ENCODE assay signal across 8 cellular contexts in genomic region chr22:31947296-31947695, GRCh38. TPM values are rescaled to one million over a fixed set of nuclear protein-coding genes. Genes with fewer than 3 reads are reported as not detected.
DNase-seq lines count a peak whose midpoint lies in the region; ATAC-seq and TF ChIP-seq lines count a peak whose summit lies in the region.

No MANE protein-coding gene starts in this region.

- H3K9me2 ChIP-seq in PC-9 (ENCODE audit: insufficient read depth), result no peaks in the 10 kb centered on the region

- intact Hi-C loops in PC-9 (cut with micrococcal nuclease; ENCODE audit: unreplicated experiment), result loop anchor here (5.0 to 10.0 kb wide), 3 partner anchors 195 to 382 kb away; partner anchors contain the start of genes DEPDC5 and PRR14L
- intact Hi-C loops in naive thymus-derived CD4-positive, alpha-beta T cell (cut with micrococcal nuclease), result loop anchor here (1.0 to 10.0 kb wide), 9 partner anchors 24 to 600 kb away; partner anchors contain the start of genes PATZ1 (in 1 of the 2) and PRR14L (in 1 of the 2)

- peaks cover 0 to 16% (median 0%) of the 10 kb centered on the region in 5 donors for H3K36me3 Mint-ChIP-seq in naive thymus-derived CD4-positive, alpha-beta T cell

- H3K4me1 ChIP-seq in PC-9 (replicated peaks; ENCODE audit: insufficient read depth), result peaks cover 31% of the 10 kb centered on the region
- H3K4me1 ChIP-seq in naive thymus-derived CD4-positive, alpha-beta T cell (ENCODE audit: control insufficient read depth in 2 of 2, insufficient read depth in 2 of 2, low read length in 2 of 2), result peaks cover 18 to 31% of the 10 kb centered on the region in 2 donors

- BruUV-seq in PC-9 (replicated peaks; lab: Mats Ljungman, UMichigan), result no TSS peak

- peaks cover 36% of the 10 kb centered on the region; the same call in 1 of the 2 replicates for H3F3A ChIP-seq in PC-9 (ENCODE audit: insufficient read depth, low read depth)

- no peak for TF ChIP-seq POLR2A in GM18505 (IDR thresholded peaks at IDR 0.05; ENCODE audit: borderline replicate concordance, extremely low read depth, insufficient read depth, insufficient read length)

- peaks cover 74% of the 10 kb centered on the region for H3K79me2 ChIP-seq in PC-9 (ENCODE audit: low read depth)

- ATAC-seq in naive thymus-derived CD4-positive, alpha-beta T cell, result peak; percentile 51
- ATAC-seq in GM19397 (IDR thresholded peaks at IDR 0.05; ENCODE audit: unreplicated experiment), result no peak
- ATAC-seq in GM18505 (IDR thresholded peaks at IDR 0.05; ENCODE audit: unreplicated experiment), result no peak

- no peaks in the 10 kb centered on the region for H3K9me3 ChIP-seq in PC-9 (ENCODE audit: insufficient read depth, low read depth)
- no peaks in the 10 kb centered on the region for H3K9me3 ChIP-seq in naive thymus-derived CD4-positive, alpha-beta T cell (ENCODE audit: control insufficient read depth in 2 of 3, low read length in 3 of 3)

- no peaks in the 10 kb centered on the region for H3K27me3 ChIP-seq in PC-9 (ENCODE audit: insufficient read depth, low read depth)
- H3K27me3 ChIP-seq in naive thymus-derived CD4-positive, alpha-beta T cell (ENCODE audit: control insufficient read depth in 2 of 2, insufficient read depth in 2 of 2, low read length in 2 of 2), result no peaks in the 10 kb centered on the region

- H3K27ac Mint-ChIP-seq in naive thymus-derived CD4-positive, alpha-beta T cell, result peak overlapping the region in 7 of 9 donors; percentile 51 to 89 (median 73)

- peaks cover 15 to 46% (median 19%) of the 10 kb centered on the region in 7 donors for H3K4me1 Mint-ChIP-seq in naive thymus-derived CD4-positive, alpha-beta T cell

- peak overlapping the region; percentile 90 for H3K4me2 ChIP-seq in PC-9

- no peaks in the 10 kb centered on the region for H3K27me3 Mint-ChIP-seq in naive thymus-derived CD4-positive, alpha-beta T cell

- POLR2A ChIA-PET in PC-9 (lab: Charles Lee; ENCODE audit: unreplicated experiment), result interaction anchor here (0.7 kb wide), 1 partner anchor 146 kb away, joined by 4 read pairs; no protein-coding TSS in a partner anchor
- POLR2A ChIA-PET in naive thymus-derived CD4-positive, alpha-beta T cell (lab: Charles Lee), result interaction anchor here (0.7 to 3.0 kb wide), 2 partner anchors 9 to 270 kb away, joined by 3 to 14 read pairs; no protein-coding TSS in a partner anchor

- H3K4me3 ChIP-seq in AG10803 (ENCODE audit: low read length) (no peak overlapping the region), GM12875 (ENCODE audit: low read depth, low read length) (no peak overlapping the region), PC-9 (no peak overlapping the region)
- H3K4me3 ChIP-seq in naive thymus-derived CD4-positive, alpha-beta T cell (ENCODE audit: low read length), result no peak overlapping the region

- peaks cover 8% of the 10 kb centered on the region; the same call in 1 of the 2 replicates for H3K36me3 ChIP-seq in PC-9 (ENCODE audit: low read depth)
- no peaks in the 10 kb centered on the region for H3K36me3 ChIP-seq in naive thymus-derived CD4-positive, alpha-beta T cell (ENCODE audit: control insufficient read depth in 2 of 3, insufficient read depth in 3 of 3, low read length in 3 of 3)

- TF ChIP-seq CTCF in AG10803 (conservative IDR thresholded peaks at IDR 0.05; ENCODE audit: low read length), result peak; percentile 18
- TF ChIP-seq CTCF in GM12875 (IDR thresholded peaks at IDR 0.05; ENCODE audit: borderline replicate concordance, insufficient read depth, low read depth, low read length), result peak; percentile 71; the same call in 1 of the 2 replicates
- peak; percentile 66 for TF ChIP-seq CTCF in PC-9 (conservative IDR thresholded peaks at IDR 0.05)

- no peak overlapping the region for H2AFZ ChIP-seq in PC-9

- H3K27ac ChIP-seq in PC-9, result no peak overlapping the region
- peak overlapping the region; percentile 20 for H3K27ac ChIP-seq in naive thymus-derived CD4-positive, alpha-beta T cell (ENCODE audit: low read depth, low read length)

- H4K20me1 ChIP-seq in PC-9 (ENCODE audit: insufficient read depth), result peaks cover 4% of the 10 kb centered on the region; the same call in 1 of the 2 replicates

- DNase-seq in AG10803 (ENCODE audit: low read depth) (no peak), PC-9 (no peak), globus pallidus (ENCODE audit: low spot score) (no peak)
- peak; percentile 48 for DNase-seq in central memory CD4-positive, alpha-beta T cell
- DNase-seq in naive thymus-derived CD4-positive, alpha-beta T cell, result peak in 7 of 9 donors; percentile 25 to 57 (median 48)

- no peaks in the 10 kb centered on the region for H3K9me3 Mint-ChIP-seq in naive thymus-derived CD4-positive, alpha-beta T cell

- CTCF ChIA-PET in PC-9 (lab: Charles Lee), result interaction anchor here (0.6 kb wide), 1 partner anchor 282 kb away, joined by 8 read pairs; no protein-coding TSS in a partner anchor
- CTCF ChIA-PET in naive thymus-derived CD4-positive, alpha-beta T cell (lab: Charles Lee), result interaction anchor here (0.9 to 2.9 kb wide), 5 partner anchors 9 to 282 kb away, joined by 3 to 20 read pairs (median 5); no protein-coding TSS in a partner anchor

- H3K4me3 Mint-ChIP-seq in naive thymus-derived CD4-positive, alpha-beta T cell, result peak overlapping the region in 7 of 10 donors; percentile 0 to 77 (median 26)

RNA-seq across cellular contexts. Expression of gene YWHAH, which starts 3.0 kb away (rescaled TPM):
- 131 and 132 TPM in 2 replicates for total RNA-seq in PC-9 (2021)
- total RNA-seq in naive thymus-derived CD4-positive, alpha-beta T cell, result 100 to 1,000 TPM in 1 of 5 experiments, 10 to 100 TPM in 4; 11.7 to 130 (median 17.1) TPM
- 10 to 100 TPM; 11.7 to 22.4 TPM for polyA plus RNA-seq in naive thymus-derived CD4-positive, alpha-beta T cell

Comparison
In these comparisons a context has a peak if more than half of its experiments do, and no peak if none do; other contexts are left out.
1. DNase-seq: peak in central memory CD4-positive, alpha-beta T cell (single experiment) and naive thymus-derived CD4-positive, alpha-beta T cell (7 of 9); none in AG10803 (single experiment), PC-9 (0 of 2) and globus pallidus (single experiment).
2. CTCF ChIP-seq: peak in every context shown above with its lines; median percentile 71 in GM12875; 66 in PC-9; 18 in AG10803.